26 cellular contexts compared by ENCODE assay signal in genomic region chr10:55263327-55263726, GRCh38.
"Had no signal": no experiment of that assay in that cellular context is flagged by ENCODE, and none has a peak within 500 bp of the region (broad histone marks: within the 10 kb centered on the region; RNA-seq: fewer than 3 reads in every experiment).

No MANE protein-coding gene starts in this region.

- H3K4me3 ChIP-seq: body of pancreas, esophagus squamous epithelium, right atrium auricular region, suprapubic skin, tibial artery, upper lobe of right lung had no signal

- H3K27me3 ChIP-seq: body of pancreas, esophagus squamous epithelium, right atrium auricular region, suprapubic skin, tibial artery, upper lobe of right lung had no signal

- DNase-seq: activated CD4-positive, alpha-beta T cell treated with anti-CD3 and anti-CD28 coated beads for 1 hour; activated CD4-positive, alpha-beta T cell treated with anti-CD3 and anti-CD28 coated beads, Interleukin-2, amount 10 ng/mL, durations not matched to agents 7 days and 5 days; activated naive CD4-positive, alpha-beta T cell; effector CD4-positive, alpha-beta T cell; esophagus squamous epithelium; left cardiac atrium; left ventricle myocardium superior; mammary epithelial cell; naive thymus-derived CD8-positive, alpha-beta T cell; occipital lobe; stimulated activated naive CD4-positive, alpha-beta T cell; tibial artery; upper lobe of right lung had no signal

- H3K9me3 Mint-ChIP-seq: activated CD4-positive, alpha-beta T cell treated with anti-CD3 and anti-CD28 coated beads, Interleukin-2, amount 10 ng/mL, durations not matched to agents 7 days and 5 days; activated CD8-positive, alpha-beta T cell treated with anti-CD3 and anti-CD28 coated beads for 36 hours; activated naive CD4-positive, alpha-beta T cell treated with anti-CD3 and anti-CD28 coated beads, Interleukin-2, amount 50 U/mL, for 72 hours; neural crest cell; WTC11 had no signal

- FAIRE-seq: colon, endometrium, frontal cortex had no signal

- H3K27ac ChIP-seq: body of pancreas, epithelial cell of prostate, esophagus squamous epithelium, parathyroid adenoma, right atrium auricular region, suprapubic skin, tibial artery, upper lobe of right lung had no signal

- H3K4me3 Mint-ChIP-seq: activated CD4-positive, alpha-beta T cell treated with anti-CD3 and anti-CD28 coated beads, Interleukin-2, amount 10 ng/mL, durations not matched to agents 7 days and 5 days; activated CD8-positive, alpha-beta T cell treated with anti-CD3 and anti-CD28 coated beads for 36 hours; activated T-cell treated with anti-CD3 and anti-CD28 coated beads, Interleukin-2, amount 50 U/mL, for 72 hours; naive thymus-derived CD8-positive, alpha-beta T cell; neural crest cell; WTC11 had no signal

- H3K36me3 Mint-ChIP-seq: activated naive CD4-positive, alpha-beta T cell treated with anti-CD3 and anti-CD28 coated beads, Interleukin-2, amount 50 U/mL, for 72 hours; naive thymus-derived CD8-positive, alpha-beta T cell; WTC11 had no signal

- H3K4me1 ChIP-seq: body of pancreas, esophagus squamous epithelium, parathyroid adenoma, right atrium auricular region, suprapubic skin, tibial artery, upper lobe of right lung had no signal

- H3K79me2 ChIP-seq: parathyroid adenoma had no signal

- H2AFZ ChIP-seq: parathyroid adenoma had no signal

- H3K9me3 ChIP-seq: body of pancreas, esophagus squamous epithelium, right atrium auricular region, suprapubic skin, tibial artery, upper lobe of right lung had no signal

- H3K9ac ChIP-seq: parathyroid adenoma had no signal

- H3K27ac Mint-ChIP-seq: activated CD4-positive, alpha-beta T cell treated with anti-CD3 and anti-CD28 coated beads, Interleukin-2, amount 10 ng/mL, durations not matched to agents 7 days and 5 days; activated CD8-positive, alpha-beta T cell treated with anti-CD3 and anti-CD28 coated beads for 36 hours; activated naive CD4-positive, alpha-beta T cell treated with anti-CD3 and anti-CD28 coated beads, Interleukin-2, amount 50 U/mL, for 72 hours; activated T-cell treated with anti-CD3 and anti-CD28 coated beads, Interleukin-2, amount 50 U/mL, for 72 hours; naive thymus-derived CD8-positive, alpha-beta T cell; WTC11 had no signal

- H3K4me1 Mint-ChIP-seq: activated CD4-positive, alpha-beta T cell treated with anti-CD3 and anti-CD28 coated beads, Interleukin-2, amount 10 ng/mL, durations not matched to agents 7 days and 5 days; naive thymus-derived CD8-positive, alpha-beta T cell; neural crest cell had no signal

- H3K27me3 Mint-ChIP-seq: activated CD4-positive, alpha-beta T cell treated with anti-CD3 and anti-CD28 coated beads, Interleukin-2, amount 10 ng/mL, durations not matched to agents 7 days and 5 days; activated CD8-positive, alpha-beta T cell treated with anti-CD3 and anti-CD28 coated beads for 36 hours; naive thymus-derived CD8-positive, alpha-beta T cell had no signal

- H3K36me3 ChIP-seq: esophagus squamous epithelium, right atrium auricular region, suprapubic skin, tibial artery, upper lobe of right lung had no signal

- ATAC-seq: activated CD8-positive, alpha-beta T cell treated with anti-CD3 and anti-CD28 coated beads for 36 hours; activated naive CD4-positive, alpha-beta T cell treated with anti-CD3 and anti-CD28 coated beads, Interleukin-2, amount 50 U/mL, for 72 hours; activated T-cell treated with anti-CD3 and anti-CD28 coated beads, Interleukin-2, amount 50 U/mL, for 72 hours; left cardiac atrium; left ventricle myocardium superior; naive thymus-derived CD8-positive, alpha-beta T cell; upper lobe of right lung had no signal
